ENCODE assay signal across 19 cellular contexts in genomic region chr11:124071622-124071948, GRCh38. TPM values are rescaled to one million over a fixed set of nuclear protein-coding genes. Genes with fewer than 3 reads are reported as not detected.
DNase-seq lines count a peak whose midpoint lies in the region; ATAC-seq, FAIRE-seq and TF ChIP-seq lines count a peak whose summit lies in the region.
"Had no signal": no experiment of that assay in that cellular context is flagged by ENCODE, and none has a peak within 500 bp of the region (broad histone marks: within the 10 kb centered on the region; RNA-seq: fewer than 3 reads in every experiment).

No MANE protein-coding gene starts in this region.

- H3K9ac ChIP-seq in IMR-90 (ENCODE audit: low read depth, low read length), result no peak overlapping the region

- TF ChIP-seq CTCF in IMR-90 (conservative IDR thresholded peaks at IDR 0.05; ENCODE audit: low read depth, low read length) (no peak), chondrocyte (IDR thresholded peaks at IDR 0.05) (peak; percentile 58), osteoblast (IDR thresholded peaks at IDR 0.05; ENCODE audit: extremely low read depth, low read depth, low read length) (no peak), nephron progenitor cell (IDR thresholded peaks at IDR 0.05) (no peak)

- intact Hi-C loops in IMR-90 (cut with micrococcal nuclease), result loop anchor here (1.0 to 10.0 kb wide), 5 partner anchors 124 to 793 kb away; partner anchors contain the start of gene ROBO3

- H3K9me3 ChIP-seq in IMR-90 (ENCODE audit: control insufficient read depth, insufficient read depth, low read length), result no peaks in the 10 kb centered on the region
- H3K9me3 ChIP-seq in osteoblast (ENCODE audit: low read depth, low read length), result no peaks in the 10 kb centered on the region
- H3K9me3 ChIP-seq: SJSA1, suprapubic skin had no signal

- no CpG with 5 or more reads among the region's 4 CpGs for WGBS in IMR-90 (ENCODE audit: extremely low coverage in 2 of 2, insufficient read length in 1 of 2), 2 experiments

- H2BK20ac ChIP-seq in IMR-90 (ENCODE audit: low read depth, low read length), result 0 out of 2 replicates have a peak overlapping the region, but pooled peaks have one; percentile 49

- H3K27ac ChIP-seq in IMR-90 (ENCODE audit: insufficient read depth, low read length), result no peak overlapping the region
- H3K27ac ChIP-seq in osteoblast (ENCODE audit: low read depth, low read length), result no peak overlapping the region
- H3K27ac ChIP-seq: cardiac muscle cell, SJSA1, suprapubic skin had no signal

- H3K9me1 ChIP-seq in IMR-90 (ENCODE audit: insufficient read depth, low read length), result no peaks in the 10 kb centered on the region

- no peak overlapping the region for H4K8ac ChIP-seq in IMR-90 (ENCODE audit: low read depth in 2 of 2, low read length in 2 of 2)

- no peak overlapping the region for H4K5ac ChIP-seq in IMR-90 (ENCODE audit: low read depth, low read length)

- H2BK15ac ChIP-seq in IMR-90 (ENCODE audit: low read depth, low read length), result no peak overlapping the region

- H3K36me3 Mint-ChIP-seq in chondrocyte (ENCODE audit: low read depth) (no peaks in the 10 kb centered on the region), nephron progenitor cell (ENCODE audit: low read depth) (no peaks in the 10 kb centered on the region)
- no peaks in the 10 kb centered on the region for H3K36me3 Mint-ChIP-seq in activated T-cell treated with anti-CD3 and anti-CD28 coated beads, Interleukin-2, amount 50 U/mL, for 24 hours (ENCODE audit: low read depth)
- H3K36me3 Mint-ChIP-seq: naive thymus-derived CD4-positive, alpha-beta T cell had no signal

- no peak overlapping the region for H3K18ac ChIP-seq in IMR-90 (ENCODE audit: low read depth, low read length)

- H3K23ac ChIP-seq in IMR-90 (ENCODE audit: low read depth, low read length), result no peak overlapping the region

- H3K4me3 ChIP-seq in IMR-90 (ENCODE audit: insufficient read depth, low read depth, low read length) (no peak overlapping the region), osteoblast (ENCODE audit: insufficient read depth, low read length) (no peak overlapping the region)
- H3K4me3 ChIP-seq: cardiac muscle cell, SJSA1, suprapubic skin had no signal

- TF ChIP-seq RAD21 in IMR-90 (IDR thresholded peaks at IDR 0.05; ENCODE audit: low read length), result no peak

- H3K4me1 ChIP-seq in IMR-90 (ENCODE audit: control insufficient read depth, insufficient read depth, low read length) (no peaks in the 10 kb centered on the region), osteoblast (ENCODE audit: insufficient read depth, low read length) (no peaks in the 10 kb centered on the region)

- no peak overlapping the region for H3K14ac ChIP-seq in IMR-90 (replicated peaks; ENCODE audit: low read depth, low read length)

- peak; percentile 23 for FAIRE-seq in GM12891 (lab: Jason Lieb, UNC)

- DNase-seq in GM12891 (ENCODE audit: insufficient read length, low spot score) (no peak), IMR-90 (no peak), chondrocyte (ENCODE audit: low spot score) (no peak), osteoblast (ENCODE audit: insufficient read length, low spot score, missing footprints) (peak; percentile 18), NCI-H2196 (lab: John Stamatoyannopoulos, UW; ENCODE audit: unreplicated experiment) (no peak), nephron progenitor cell (no peak)
- no peak for DNase-seq in activated T-cell treated with anti-CD3 and anti-CD28 coated beads, Interleukin-2, amount 50 U/mL, for 24 hours

- H3K4me3 Mint-ChIP-seq in chondrocyte (ENCODE audit: unreplicated experiment) (no peak overlapping the region), nephron progenitor cell (no peak overlapping the region)
- H3K4me3 Mint-ChIP-seq in activated T-cell treated with anti-CD3 and anti-CD28 coated beads, Interleukin-2, amount 50 U/mL, for 24 hours, result no peak overlapping the region
- H3K4me3 Mint-ChIP-seq: activated T-helper 17 cell treated with anti-CD3 and anti-CD28 coated beads, Interleukin-2, amount 50 U/mL, for 72 hours; naive thymus-derived CD4-positive, alpha-beta T cell had no signal

- H3K9me3 Mint-ChIP-seq in chondrocyte (ENCODE audit: low read depth) (no peaks in the 10 kb centered on the region), nephron progenitor cell (no peaks in the 10 kb centered on the region)
- H3K9me3 Mint-ChIP-seq in activated T-cell treated with anti-CD3 and anti-CD28 coated beads, Interleukin-2, amount 50 U/mL, for 24 hours, result no peaks in the 10 kb centered on the region
- H3K9me3 Mint-ChIP-seq: activated naive CD8-positive, alpha-beta T cell treated with anti-CD3 and anti-CD28 coated beads, Interleukin-2, amount 50 U/mL, for 24 hours; activated T-helper 17 cell treated with anti-CD3 and anti-CD28 coated beads, Interleukin-2, amount 50 U/mL, for 72 hours; naive thymus-derived CD4-positive, alpha-beta T cell had no signal

- H3K4ac ChIP-seq in IMR-90 (ENCODE audit: low read depth, low read length), result no peak overlapping the region

- BruUV-seq in IMR-90 (replicated peaks; lab: Mats Ljungman, UMichigan), result no TSS peak

- no peaks in the 10 kb centered on the region for H3K79me1 ChIP-seq in IMR-90 (ENCODE audit: low read depth in 1 of 2, low read length in 2 of 2)

- CTCF ChIA-PET in IMR-90 (lab: Yijun Ruan, JAX), result interaction anchor here (0.5 to 1.5 kb wide), 12 partner anchors 10 to 573 kb away, joined by 3 to 9 read pairs (median 4); partner anchors contain the start of genes OR8G1 and VWA5A

- no peaks in the 10 kb centered on the region for H3K36me3 ChIP-seq in IMR-90 (ENCODE audit: control insufficient read depth, insufficient read depth, low read length)
- no peaks in the 10 kb centered on the region for H3K36me3 ChIP-seq in osteoblast (ENCODE audit: insufficient read depth, low read length)
- H3K36me3 ChIP-seq: cardiac muscle cell, SJSA1, suprapubic skin had no signal

- peaks cover 19% of the 10 kb centered on the region for H3K27me3 ChIP-seq in IMR-90 (ENCODE audit: control insufficient read depth, insufficient read depth, low read length)
- peaks cover under 1% of the 10 kb centered on the region for H3K27me3 ChIP-seq in osteoblast (ENCODE audit: insufficient read depth, low read length)
- H3K27me3 ChIP-seq: cardiac muscle cell had no signal

- TF ChIP-seq POLR2A in GM12891 (IDR thresholded peaks at IDR 0.05; ENCODE audit: low read depth, low read length) (no peak), IMR-90 (IDR thresholded peaks at IDR 0.05; ENCODE audit: low read depth, low read length) (no peak)

- H3K4me1 Mint-ChIP-seq in chondrocyte (ENCODE audit: low read depth), result peaks cover 9% of the 10 kb centered on the region
- H3K4me1 Mint-ChIP-seq in nephron progenitor cell, result peaks cover 4% of the 10 kb centered on the region
- H3K4me1 Mint-ChIP-seq in activated T-cell treated with anti-CD3 and anti-CD28 coated beads, Interleukin-2, amount 50 U/mL, for 24 hours (ENCODE audit: low read depth), result peaks cover 23% of the 10 kb centered on the region
- H3K4me1 Mint-ChIP-seq: activated T-helper 17 cell treated with anti-CD3 and anti-CD28 coated beads, Interleukin-2, amount 50 U/mL, for 72 hours had no signal

- dilution Hi-C loops in IMR-90 (cut with HindIII; ENCODE audit: low sequenced_read_pairs, unreplicated experiment), result no loop called here

- H4K91ac ChIP-seq in IMR-90 (ENCODE audit: insufficient read depth, low read depth, low read length), result no peak overlapping the region

- no peak overlapping the region for H2AFZ ChIP-seq in IMR-90 (replicated peaks; ENCODE audit: low read length, poor library complexity)
- H2AFZ ChIP-seq in osteoblast (ENCODE audit: low read length), result no peak overlapping the region

- H2AK9ac ChIP-seq in IMR-90 (replicated peaks; ENCODE audit: low read depth, low read length, poor library complexity), result no peak overlapping the region

- H2BK5ac ChIP-seq in IMR-90 (ENCODE audit: low read depth, low read length, poor library complexity, severe bottlenecking), result no peak overlapping the region

- no peak for ATAC-seq in IMR-90 (ENCODE audit: low read depth)

- no peaks in the 10 kb centered on the region for H3K79me2 ChIP-seq in osteoblast (ENCODE audit: insufficient read depth, low read length)

- in situ Hi-C loops in IMR-90 (cut with MboI; ENCODE audit: low sequenced_read_pairs), result loop anchor here (5.0 to 25.0 kb wide), 3 partner anchors 126 to 516 kb away; partner anchors contain the start of gene OR8D1

- POLR2A ChIA-PET in IMR-90 (lab: Charles Lee; ENCODE audit: unreplicated experiment), result interaction anchor here (1.0 kb wide), 1 partner anchor 43 kb away, joined by 3 read pairs; the partner anchor contains the start of gene VWA5A

- no peak overlapping the region for H2AK5ac ChIP-seq in IMR-90 (ENCODE audit: low read depth, low read length)

- H3K27me3 Mint-ChIP-seq in chondrocyte (ENCODE audit: low read depth), result peaks cover 46% of the 10 kb centered on the region
- peaks cover 31% of the 10 kb centered on the region for H3K27me3 Mint-ChIP-seq in nephron progenitor cell (ENCODE audit: low read depth, poor library complexity)
- peaks cover 71% of the 10 kb centered on the region for H3K27me3 Mint-ChIP-seq in activated T-cell treated with anti-CD3 and anti-CD28 coated beads, Interleukin-2, amount 50 U/mL, for 24 hours

- H3K27ac Mint-ChIP-seq in chondrocyte (ENCODE audit: unreplicated experiment) (no peak overlapping the region), nephron progenitor cell (no peak overlapping the region)
- no peak overlapping the region for H3K27ac Mint-ChIP-seq in activated T-cell treated with anti-CD3 and anti-CD28 coated beads, Interleukin-2, amount 50 U/mL, for 24 hours
- H3K27ac Mint-ChIP-seq: activated T-helper 17 cell treated with anti-CD3 and anti-CD28 coated beads, Interleukin-2, amount 50 U/mL, for 72 hours; naive thymus-derived CD4-positive, alpha-beta T cell had no signal

- no peak overlapping the region for H3K56ac ChIP-seq in IMR-90 (ENCODE audit: extremely low read depth, insufficient read depth, low read length)

- no peak overlapping the region for H2BK120ac ChIP-seq in IMR-90 (ENCODE audit: low read depth, low read length)

- H4K20me1 ChIP-seq in IMR-90 (ENCODE audit: insufficient read depth, low read length) (no peaks in the 10 kb centered on the region), osteoblast (ENCODE audit: insufficient read depth, low read length) (no peaks in the 10 kb centered on the region)

- H3K4me2 ChIP-seq in IMR-90 (ENCODE audit: low read depth, low read length), result no peak overlapping the region
- no peak overlapping the region for H3K4me2 ChIP-seq in osteoblast (ENCODE audit: insufficient read depth, low read length)

RNA-seq across cellular contexts. Expression of gene OR10G7, which starts 30.5 kb away (rescaled TPM):
- polyA plus RNA-seq in GM12891 (2012; ENCODE audit: low read depth, missing spikeins), result not detected
- not detected in 2 replicates for total RNA-seq in IMR-90 (2012; rRNA removed)
- not detected in 2 replicates for polyA plus RNA-seq in IMR-90 (2012; rRNA removed)
- polyA plus RNA-seq in IMR-90 (2012; cell fraction: cytosol; rRNA removed), result not detected in 2 replicates
- not detected in 2 replicates for polyA plus RNA-seq in IMR-90 (2012; cell fraction: nucleus; rRNA removed; ENCODE audit: low replicate concordance)
- not detected in 3 replicates for total RNA-seq in chondrocyte
- not detected in 2 replicates for total RNA-seq in osteoblast
- total RNA-seq: activated T-helper 17 cell treated with anti-CD3 and anti-CD28 coated beads, Interleukin-2, amount 50 U/mL, for 72 hours; cardiac muscle cell; M059J; mammary epithelial cell; naive thymus-derived CD4-positive, alpha-beta T cell; pulmonary artery endothelial cell; SJSA1; suprapubic skin; T-helper 2 cell treated with Interferon-gamma antibody and Interleukin-4, amounts not matched to agents 100 ng/mL and 5 ng/mL, for 36 hours had no signal
- polyA plus RNA-seq: BJ; cardiac muscle cell; keratinocyte; mammary epithelial cell; naive thymus-derived CD4-positive, alpha-beta T cell had no signal

RNA-seq across cellular contexts. Expression of gene VWA5A, which starts 43.7 kb away (rescaled TPM):
- polyA plus RNA-seq in GM12891 (2012; ENCODE audit: low read depth, missing spikeins), result 1.5 TPM
- total RNA-seq in IMR-90 (2012; rRNA removed) (4.7 and 5.6 TPM in 2 replicates), chondrocyte (2.7 to 11.0 TPM (median 3.1 TPM) in 3 replicates), osteoblast (12.3 and 17.4 TPM in 2 replicates)
- polyA plus RNA-seq in IMR-90 (2012; rRNA removed), result 4.7 and 6.8 TPM in 2 replicates
- polyA plus RNA-seq in IMR-90 (2012; cell fraction: cytosol; rRNA removed), result 2.4 and 2.6 TPM in 2 replicates
- 2.3 and 9.2 TPM in 2 replicates for polyA plus RNA-seq in IMR-90 (2012; cell fraction: nucleus; rRNA removed; ENCODE audit: low replicate concordance)

RNA-seq across cellular contexts. Expression of gene OR10G8, which starts 45.0 kb away (rescaled TPM):
- not detected for polyA plus RNA-seq in GM12891 (2012; ENCODE audit: low read depth, missing spikeins)
- total RNA-seq in IMR-90 (2012; rRNA removed), result not detected in 2 replicates
- not detected in 2 replicates for polyA plus RNA-seq in IMR-90 (2012; rRNA removed)
- polyA plus RNA-seq in IMR-90 (2012; cell fraction: cytosol; rRNA removed), result not detected in 2 replicates
- polyA plus RNA-seq in IMR-90 (2012; cell fraction: nucleus; rRNA removed; ENCODE audit: low replicate concordance), result not detected in 2 replicates
- not detected in 3 replicates for total RNA-seq in chondrocyte
- not detected in 2 replicates for total RNA-seq in osteoblast
- total RNA-seq: activated T-helper 17 cell treated with anti-CD3 and anti-CD28 coated beads, Interleukin-2, amount 50 U/mL, for 72 hours; cardiac muscle cell; M059J; mammary epithelial cell; naive thymus-derived CD4-positive, alpha-beta T cell; pulmonary artery endothelial cell; SJSA1; suprapubic skin; T-helper 2 cell treated with Interferon-gamma antibody and Interleukin-4, amounts not matched to agents 100 ng/mL and 5 ng/mL, for 36 hours had no signal
- polyA plus RNA-seq: BJ; cardiac muscle cell; keratinocyte; mammary epithelial cell; naive thymus-derived CD4-positive, alpha-beta T cell had no signal

RNA-seq across cellular contexts. Expression of gene OR10G9, which starts 48.8 kb away (rescaled TPM):
- polyA plus RNA-seq in GM12891 (2012; ENCODE audit: low read depth, missing spikeins), result not detected
- total RNA-seq in IMR-90 (2012; rRNA removed), result not detected in 2 replicates
- not detected in 2 replicates for polyA plus RNA-seq in IMR-90 (2012; rRNA removed)
- not detected in 2 replicates for polyA plus RNA-seq in IMR-90 (2012; cell fraction: cytosol; rRNA removed)
- polyA plus RNA-seq in IMR-90 (2012; cell fraction: nucleus; rRNA removed; ENCODE audit: low replicate concordance), result not detected in 2 replicates
- not detected in 3 replicates for total RNA-seq in chondrocyte
- not detected in 2 replicates for total RNA-seq in osteoblast
- total RNA-seq: activated T-helper 17 cell treated with anti-CD3 and anti-CD28 coated beads, Interleukin-2, amount 50 U/mL, for 72 hours; cardiac muscle cell; M059J; naive thymus-derived CD4-positive, alpha-beta T cell; pulmonary artery endothelial cell; SJSA1; suprapubic skin; T-helper 2 cell treated with Interferon-gamma antibody and Interleukin-4, amounts not matched to agents 100 ng/mL and 5 ng/mL, for 36 hours had no signal
- polyA plus RNA-seq: BJ; cardiac muscle cell; keratinocyte; mammary epithelial cell; naive thymus-derived CD4-positive, alpha-beta T cell had no signal

RNA-seq across cellular contexts. Expression of gene OR10G4, which starts 58.8 kb away (rescaled TPM):
- not detected for polyA plus RNA-seq in GM12891 (2012; ENCODE audit: low read depth, missing spikeins)
- total RNA-seq in IMR-90 (2012; rRNA removed), result not detected in 2 replicates
- not detected in 2 replicates for polyA plus RNA-seq in IMR-90 (2012; rRNA removed)
- polyA plus RNA-seq in IMR-90 (2012; cell fraction: cytosol; rRNA removed), result not detected in 2 replicates
- polyA plus RNA-seq in IMR-90 (2012; cell fraction: nucleus; rRNA removed; ENCODE audit: low replicate concordance), result not detected in 2 replicates
- total RNA-seq in chondrocyte, result not detected in 3 replicates
- not detected in 2 replicates for total RNA-seq in osteoblast
- total RNA-seq: activated T-helper 17 cell treated with anti-CD3 and anti-CD28 coated beads, Interleukin-2, amount 50 U/mL, for 72 hours; cardiac muscle cell; M059J; naive thymus-derived CD4-positive, alpha-beta T cell; pulmonary artery endothelial cell; SJSA1; suprapubic skin; T-helper 2 cell treated with Interferon-gamma antibody and Interleukin-4, amounts not matched to agents 100 ng/mL and 5 ng/mL, for 36 hours had no signal
- polyA plus RNA-seq: BJ; cardiac muscle cell; keratinocyte; mammary epithelial cell; naive thymus-derived CD4-positive, alpha-beta T cell had no signal
